1 cellular context compared by ENCODE assay signal in the genomic region with DNA sequence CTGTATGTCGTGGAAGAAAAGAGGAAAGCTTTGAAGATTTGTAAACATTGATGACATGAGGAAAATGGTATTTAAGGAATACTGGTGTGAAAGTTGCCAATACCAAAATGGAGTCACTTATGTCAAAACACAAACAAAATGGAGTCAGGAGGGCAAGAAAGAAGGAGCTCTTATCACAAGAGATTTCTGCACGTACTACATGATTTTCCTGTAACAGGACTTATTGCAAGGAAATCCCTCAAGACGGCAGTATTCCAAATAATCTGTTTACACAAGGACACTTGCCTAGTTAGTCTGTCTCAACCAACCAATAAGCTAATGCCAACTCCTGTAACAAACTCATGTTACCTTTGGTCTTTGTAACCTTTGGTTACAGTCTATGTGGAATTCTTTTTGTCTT.
A peak's percentile ranks its signal among the peaks of the same experiment; 100 is the strongest.
TF ChIP-seq lines count a peak whose summit lies in the region.

No MANE protein-coding gene starts in this region.

TF ChIP-seq in HepG2, 621 proteins besides CTCF, POLR2A, EP300 and RAD21:
- TF ChIP-seq, protein P1, sequence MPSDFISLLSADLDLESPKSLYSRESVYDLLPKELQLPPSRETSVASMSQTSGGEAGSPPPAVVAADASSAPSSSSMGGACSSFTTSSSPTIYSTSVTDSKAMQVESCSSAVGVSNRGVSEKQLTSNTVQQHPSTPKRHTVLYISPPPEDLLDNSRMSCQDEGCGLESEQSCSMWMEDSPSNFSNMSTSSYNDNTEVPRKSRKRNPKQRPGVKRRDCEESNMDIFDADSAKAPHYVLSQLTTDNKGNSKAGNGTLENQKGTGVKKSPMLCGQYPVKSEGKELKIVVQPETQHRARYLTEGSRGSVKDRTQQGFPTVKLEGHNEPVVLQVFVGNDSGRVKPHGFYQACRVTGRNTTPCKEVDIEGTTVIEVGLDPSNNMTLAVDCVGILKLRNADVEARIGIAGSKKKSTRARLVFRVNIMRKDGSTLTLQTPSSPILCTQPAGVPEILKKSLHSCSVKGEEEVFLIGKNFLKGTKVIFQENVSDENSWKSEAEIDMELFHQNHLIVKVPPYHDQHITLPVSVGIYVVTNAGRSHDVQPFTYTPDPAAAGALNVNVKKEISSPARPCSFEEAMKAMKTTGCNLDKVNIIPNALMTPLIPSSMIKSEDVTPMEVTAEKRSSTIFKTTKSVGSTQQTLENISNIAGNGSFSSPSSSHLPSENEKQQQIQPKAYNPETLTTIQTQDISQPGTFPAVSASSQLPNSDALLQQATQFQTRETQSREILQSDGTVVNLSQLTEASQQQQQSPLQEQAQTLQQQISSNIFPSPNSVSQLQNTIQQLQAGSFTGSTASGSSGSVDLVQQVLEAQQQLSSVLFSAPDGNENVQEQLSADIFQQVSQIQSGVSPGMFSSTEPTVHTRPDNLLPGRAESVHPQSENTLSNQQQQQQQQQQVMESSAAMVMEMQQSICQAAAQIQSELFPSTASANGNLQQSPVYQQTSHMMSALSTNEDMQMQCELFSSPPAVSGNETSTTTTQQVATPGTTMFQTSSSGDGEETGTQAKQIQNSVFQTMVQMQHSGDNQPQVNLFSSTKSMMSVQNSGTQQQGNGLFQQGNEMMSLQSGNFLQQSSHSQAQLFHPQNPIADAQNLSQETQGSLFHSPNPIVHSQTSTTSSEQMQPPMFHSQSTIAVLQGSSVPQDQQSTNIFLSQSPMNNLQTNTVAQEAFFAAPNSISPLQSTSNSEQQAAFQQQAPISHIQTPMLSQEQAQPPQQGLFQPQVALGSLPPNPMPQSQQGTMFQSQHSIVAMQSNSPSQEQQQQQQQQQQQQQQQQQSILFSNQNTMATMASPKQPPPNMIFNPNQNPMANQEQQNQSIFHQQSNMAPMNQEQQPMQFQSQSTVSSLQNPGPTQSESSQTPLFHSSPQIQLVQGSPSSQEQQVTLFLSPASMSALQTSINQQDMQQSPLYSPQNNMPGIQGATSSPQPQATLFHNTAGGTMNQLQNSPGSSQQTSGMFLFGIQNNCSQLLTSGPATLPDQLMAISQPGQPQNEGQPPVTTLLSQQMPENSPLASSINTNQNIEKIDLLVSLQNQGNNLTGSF (CRISPR knock-in tag; IDR thresholded peaks at IDR 0.05), result no peak
- no peak for TF ChIP-seq PHF20 (CRISPR knock-in tag; IDR thresholded peaks at IDR 0.05)
- 0 out of 2 replicates have a peak, but pooled peaks have one; percentile 4 for TF ChIP-seq RFX1 (IDR thresholded peaks at IDR 0.05)
